In genomic region chr18:77392323-77392722, GRCh38 we compare ENCODE assay signal across 22 cellular contexts.
"Had no signal": no experiment of that assay in that cellular context is flagged by ENCODE, and none has a peak within 500 bp of the region (broad histone marks: within the 10 kb centered on the region; RNA-seq: fewer than 3 reads in every experiment).

No MANE protein-coding gene starts in this region.

- H3K4me3 ChIP-seq: dorsolateral prefrontal cortex, esophagus squamous epithelium, gastrocnemius medialis, lower lobe of right lung, stomach, testis, tibial artery had no signal

- H3K9ac ChIP-seq: parathyroid adenoma had no signal

- H3K79me2 ChIP-seq: parathyroid adenoma had no signal

- H3K27ac ChIP-seq: dorsolateral prefrontal cortex, esophagus squamous epithelium, gastrocnemius medialis, lower lobe of right lung, neutrophil, parathyroid adenoma, stomach, testis, tibial artery had no signal

- ATAC-seq: gastrocnemius medialis; left ventricle myocardium superior; lower lobe of right lung; natural killer cell treated with Interleukin-12 subunit alpha and Interleukin-12 subunit beta and Interleukin-15 and Interleukin-18, amount 100 ng/mL, for 72 hours; sciatic nerve; stimulated activated effector memory CD8-positive, alpha-beta T cell treated with anti-CD3 and anti-CD28 coated beads, Interleukin-12 subunit alpha, Interleukin-12 subunit beta, amount 100 ng/mL, for 72 hours had no signal

- DNase-seq: cerebellar nuclear complex; dorsolateral prefrontal cortex; effector CD4-positive, alpha-beta T cell; erythroblast; esophagus squamous epithelium; foreskin fibroblast; gastrocnemius medialis; head of caudate nucleus; left ventricle myocardium superior; lower lobe of right lung; stimulated activated CD4-positive, alpha-beta T cell treated with anti-CD3 and anti-CD28 coated beads, Interleukin-2, amount 100 ng/mL, for 24 hours; stimulated activated CD4-positive, alpha-beta T cell treated with anti-CD3 and anti-CD28 coated beads, Interleukin-4, amount 100 ng/mL, for 24 hours; stimulated activated naive CD4-positive, alpha-beta T cell treated with Interleukin-2 at 50 U/mL for 16 hours; stomach; substantia nigra; testis; tibial artery had no signal

- H3K4me1 ChIP-seq: esophagus squamous epithelium, gastrocnemius medialis, lower lobe of right lung, parathyroid adenoma, stomach, testis, tibial artery had no signal

- H3K36me3 ChIP-seq: esophagus squamous epithelium, gastrocnemius medialis, lower lobe of right lung, neutrophil, stomach, tibial artery had no signal

- H2AFZ ChIP-seq: parathyroid adenoma had no signal

- H3K27me3 ChIP-seq: esophagus squamous epithelium, gastrocnemius medialis, neutrophil, stomach, testis, tibial artery had no signal

- H3K9me3 ChIP-seq: esophagus squamous epithelium, gastrocnemius medialis, lower lobe of right lung, neutrophil, testis, tibial artery had no signal
